Comparison of ENCODE assay signal across 1 cellular context in the genomic region with DNA sequence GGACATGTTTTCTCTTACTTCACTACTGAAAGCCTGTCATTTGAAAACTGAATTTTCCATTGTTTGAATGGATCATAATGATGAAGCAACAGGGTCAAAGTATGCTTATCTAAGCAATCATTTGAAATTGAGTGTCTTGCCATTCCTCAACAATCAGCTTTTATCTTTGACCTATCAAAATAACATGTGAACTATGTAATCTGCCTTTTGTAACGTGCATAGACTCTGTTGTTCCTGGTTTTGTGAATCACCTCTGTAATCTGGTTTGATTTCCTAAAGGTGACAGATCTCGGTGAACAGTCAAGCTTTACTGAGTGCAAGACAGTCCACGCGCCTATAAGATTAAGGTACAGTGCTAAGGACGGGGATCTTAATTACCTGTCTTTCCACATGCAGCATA.
TF ChIP-seq lines count a peak whose summit lies in the region.

No MANE protein-coding gene starts in this region.

TF ChIP-seq in HepG2, 621 proteins besides CTCF, POLR2A, EP300 and RAD21 (continued from another document):
- TF ChIP-seq, protein P1, sequence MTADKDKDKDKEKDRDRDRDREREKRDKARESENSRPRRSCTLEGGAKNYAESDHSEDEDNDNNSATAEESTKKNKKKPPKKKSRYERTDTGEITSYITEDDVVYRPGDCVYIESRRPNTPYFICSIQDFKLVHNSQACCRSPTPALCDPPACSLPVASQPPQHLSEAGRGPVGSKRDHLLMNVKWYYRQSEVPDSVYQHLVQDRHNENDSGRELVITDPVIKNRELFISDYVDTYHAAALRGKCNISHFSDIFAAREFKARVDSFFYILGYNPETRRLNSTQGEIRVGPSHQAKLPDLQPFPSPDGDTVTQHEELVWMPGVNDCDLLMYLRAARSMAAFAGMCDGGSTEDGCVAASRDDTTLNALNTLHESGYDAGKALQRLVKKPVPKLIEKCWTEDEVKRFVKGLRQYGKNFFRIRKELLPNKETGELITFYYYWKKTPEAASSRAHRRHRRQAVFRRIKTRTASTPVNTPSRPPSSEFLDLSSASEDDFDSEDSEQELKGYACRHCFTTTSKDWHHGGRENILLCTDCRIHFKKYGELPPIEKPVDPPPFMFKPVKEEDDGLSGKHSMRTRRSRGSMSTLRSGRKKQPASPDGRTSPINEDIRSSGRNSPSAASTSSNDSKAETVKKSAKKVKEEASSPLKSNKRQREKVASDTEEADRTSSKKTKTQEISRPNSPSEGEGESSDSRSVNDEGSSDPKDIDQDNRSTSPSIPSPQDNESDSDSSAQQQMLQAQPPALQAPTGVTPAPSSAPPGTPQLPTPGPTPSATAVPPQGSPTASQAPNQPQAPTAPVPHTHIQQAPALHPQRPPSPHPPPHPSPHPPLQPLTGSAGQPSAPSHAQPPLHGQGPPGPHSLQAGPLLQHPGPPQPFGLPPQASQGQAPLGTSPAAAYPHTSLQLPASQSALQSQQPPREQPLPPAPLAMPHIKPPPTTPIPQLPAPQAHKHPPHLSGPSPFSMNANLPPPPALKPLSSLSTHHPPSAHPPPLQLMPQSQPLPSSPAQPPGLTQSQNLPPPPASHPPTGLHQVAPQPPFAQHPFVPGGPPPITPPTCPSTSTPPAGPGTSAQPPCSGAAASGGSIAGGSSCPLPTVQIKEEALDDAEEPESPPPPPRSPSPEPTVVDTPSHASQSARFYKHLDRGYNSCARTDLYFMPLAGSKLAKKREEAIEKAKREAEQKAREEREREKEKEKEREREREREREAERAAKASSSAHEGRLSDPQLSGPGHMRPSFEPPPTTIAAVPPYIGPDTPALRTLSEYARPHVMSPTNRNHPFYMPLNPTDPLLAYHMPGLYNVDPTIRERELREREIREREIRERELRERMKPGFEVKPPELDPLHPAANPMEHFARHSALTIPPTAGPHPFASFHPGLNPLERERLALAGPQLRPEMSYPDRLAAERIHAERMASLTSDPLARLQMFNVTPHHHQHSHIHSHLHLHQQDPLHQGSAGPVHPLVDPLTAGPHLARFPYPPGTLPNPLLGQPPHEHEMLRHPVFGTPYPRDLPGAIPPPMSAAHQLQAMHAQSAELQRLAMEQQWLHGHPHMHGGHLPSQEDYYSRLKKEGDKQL (CRISPR knock-in tag; IDR thresholded peaks at IDR 0.05; ENCODE audit: low read depth), result no peak
- TF ChIP-seq, protein P2, sequence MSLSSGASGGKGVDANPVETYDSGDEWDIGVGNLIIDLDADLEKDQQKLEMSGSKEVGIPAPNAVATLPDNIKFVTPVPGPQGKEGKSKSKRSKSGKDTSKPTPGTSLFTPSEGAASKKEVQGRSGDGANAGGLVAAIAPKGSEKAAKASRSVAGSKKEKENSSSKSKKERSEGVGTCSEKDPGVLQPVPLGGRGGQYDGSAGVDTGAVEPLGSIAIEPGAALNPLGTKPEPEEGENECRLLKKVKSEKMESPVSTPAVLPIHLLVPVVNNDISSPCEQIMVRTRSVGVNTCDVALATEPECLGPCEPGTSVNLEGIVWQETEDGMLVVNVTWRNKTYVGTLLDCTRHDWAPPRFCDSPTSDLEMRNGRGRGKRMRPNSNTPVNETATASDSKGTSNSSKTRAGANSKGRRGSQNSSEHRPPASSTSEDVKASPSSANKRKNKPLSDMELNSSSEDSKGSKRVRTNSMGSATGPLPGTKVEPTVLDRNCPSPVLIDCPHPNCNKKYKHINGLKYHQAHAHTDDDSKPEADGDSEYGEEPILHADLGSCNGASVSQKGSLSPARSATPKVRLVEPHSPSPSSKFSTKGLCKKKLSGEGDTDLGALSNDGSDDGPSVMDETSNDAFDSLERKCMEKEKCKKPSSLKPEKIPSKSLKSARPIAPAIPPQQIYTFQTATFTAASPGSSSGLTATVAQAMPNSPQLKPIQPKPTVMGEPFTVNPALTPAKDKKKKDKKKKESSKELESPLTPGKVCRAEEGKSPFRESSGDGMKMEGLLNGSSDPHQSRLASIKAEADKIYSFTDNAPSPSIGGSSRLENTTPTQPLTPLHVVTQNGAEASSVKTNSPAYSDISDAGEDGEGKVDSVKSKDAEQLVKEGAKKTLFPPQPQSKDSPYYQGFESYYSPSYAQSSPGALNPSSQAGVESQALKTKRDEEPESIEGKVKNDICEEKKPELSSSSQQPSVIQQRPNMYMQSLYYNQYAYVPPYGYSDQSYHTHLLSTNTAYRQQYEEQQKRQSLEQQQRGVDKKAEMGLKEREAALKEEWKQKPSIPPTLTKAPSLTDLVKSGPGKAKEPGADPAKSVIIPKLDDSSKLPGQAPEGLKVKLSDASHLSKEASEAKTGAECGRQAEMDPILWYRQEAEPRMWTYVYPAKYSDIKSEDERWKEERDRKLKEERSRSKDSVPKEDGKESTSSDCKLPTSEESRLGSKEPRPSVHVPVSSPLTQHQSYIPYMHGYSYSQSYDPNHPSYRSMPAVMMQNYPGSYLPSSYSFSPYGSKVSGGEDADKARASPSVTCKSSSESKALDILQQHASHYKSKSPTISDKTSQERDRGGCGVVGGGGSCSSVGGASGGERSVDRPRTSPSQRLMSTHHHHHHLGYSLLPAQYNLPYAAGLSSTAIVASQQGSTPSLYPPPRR (CRISPR knock-in tag; IDR thresholded peaks at IDR 0.05; ENCODE audit: borderline replicate concordance), result no peak
- no peak for TF ChIP-seq RARA (CRISPR knock-in tag; IDR thresholded peaks at IDR 0.05)
- no peak for TF ChIP-seq ZNF235 (CRISPR knock-in tag; IDR thresholded peaks at IDR 0.05; ENCODE audit: borderline replicate concordance)
- no peak for TF ChIP-seq SAFB2 (CRISPR knock-in tag; IDR thresholded peaks at IDR 0.05; ENCODE audit: borderline replicate concordance, low read depth)
- TF ChIP-seq HMG20A (CRISPR knock-in tag; IDR thresholded peaks at IDR 0.05; ENCODE audit: borderline replicate concordance), result no peak
- no peak for TF ChIP-seq MIXL1 (CRISPR knock-in tag; IDR thresholded peaks at IDR 0.05)
- TF ChIP-seq, protein P3, sequence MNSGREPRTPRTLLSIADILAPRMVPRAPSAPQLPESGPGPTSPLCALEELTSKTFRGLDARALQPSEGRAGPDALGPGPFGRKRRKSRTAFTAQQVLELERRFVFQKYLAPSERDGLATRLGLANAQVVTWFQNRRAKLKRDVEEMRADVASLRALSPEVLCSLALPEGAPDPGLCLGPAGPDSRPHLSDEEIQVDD (CRISPR knock-in tag; IDR thresholded peaks at IDR 0.05; ENCODE audit: borderline replicate concordance), result no peak
- TF ChIP-seq JUN (CRISPR knock-in tag; IDR thresholded peaks at IDR 0.05), result no peak
- TF ChIP-seq, protein P4, sequence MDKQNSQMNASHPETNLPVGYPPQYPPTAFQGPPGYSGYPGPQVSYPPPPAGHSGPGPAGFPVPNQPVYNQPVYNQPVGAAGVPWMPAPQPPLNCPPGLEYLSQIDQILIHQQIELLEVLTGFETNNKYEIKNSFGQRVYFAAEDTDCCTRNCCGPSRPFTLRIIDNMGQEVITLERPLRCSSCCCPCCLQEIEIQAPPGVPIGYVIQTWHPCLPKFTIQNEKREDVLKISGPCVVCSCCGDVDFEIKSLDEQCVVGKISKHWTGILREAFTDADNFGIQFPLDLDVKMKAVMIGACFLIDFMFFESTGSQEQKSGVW (CRISPR knock-in tag; IDR thresholded peaks at IDR 0.05; ENCODE audit: borderline replicate concordance), result no peak
- TF ChIP-seq HOXA5 (CRISPR knock-in tag; IDR thresholded peaks at IDR 0.05), result no peak
- TF ChIP-seq, protein P5, sequence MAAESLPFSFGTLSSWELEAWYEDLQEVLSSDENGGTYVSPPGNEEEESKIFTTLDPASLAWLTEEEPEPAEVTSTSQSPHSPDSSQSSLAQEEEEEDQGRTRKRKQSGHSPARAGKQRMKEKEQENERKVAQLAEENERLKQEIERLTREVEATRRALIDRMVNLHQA (CRISPR knock-in tag; IDR thresholded peaks at IDR 0.05), result no peak
